Comparison of ENCODE assay signal across 12 cellular contexts in the genomic region with DNA sequence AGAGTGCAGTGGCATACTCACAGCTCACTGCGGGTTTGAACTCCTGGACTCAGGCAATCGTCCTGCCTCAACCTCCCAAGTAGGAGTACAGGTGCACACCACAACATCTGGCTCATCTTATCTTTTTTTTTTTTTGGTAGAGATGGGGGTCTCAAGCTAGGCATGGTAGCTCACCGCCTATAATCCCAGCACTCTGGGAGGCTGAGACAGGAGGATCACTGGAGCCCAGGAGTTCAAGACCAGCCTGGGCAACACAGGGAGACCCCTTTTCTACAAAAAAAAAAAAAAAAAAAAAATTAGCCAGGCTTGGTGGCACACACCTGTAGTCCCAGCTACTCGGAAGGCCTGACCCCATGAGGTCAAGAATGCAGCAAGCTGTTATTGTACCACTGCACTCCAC. TPM values are rescaled to one million over a fixed set of nuclear protein-coding genes. Genes with fewer than 3 reads are reported as not detected.
DNase-seq lines count a peak whose midpoint lies in the region; ATAC-seq lines count a peak whose summit lies in the region.
"Had no signal": no experiment of that assay in that cellular context is flagged by ENCODE, and none has a peak within 500 bp of the region (broad histone marks: within the 10 kb centered on the region; RNA-seq: fewer than 3 reads in every experiment).

No MANE protein-coding gene starts in this region.

- DNase-seq in activated CD4-positive, alpha-beta T cell treated with anti-CD3 and anti-CD28 coated beads, Interleukin-2, amount 10 ng/mL, durations not matched to agents 7 days and 5 days = no peak
- DNase-seq in activated CD4-positive, alpha-beta T cell treated with anti-CD3 and anti-CD28 coated beads for 4 hours = no peak
- no peak for DNase-seq in T-helper 17 cell
- no peak for DNase-seq in right cardiac atrium
- no peak for DNase-seq in stimulated activated naive CD8-positive, alpha-beta T cell treated with anti-CD3 and anti-CD28 coated beads, Interleukin-15, amount 100 ng/mL, for 72 hours
- no peak for DNase-seq in epidermal melanocyte (ENCODE audit: insufficient read length, low spot score)
- no peak for DNase-seq in DMS53 (lab: John Stamatoyannopoulos, UW)
- no peak for DNase-seq in dermis blood vessel endothelial cell
- DNase-seq: kidney, NCI-H187 had no signal

- H3K27me3 Mint-ChIP-seq in activated CD4-positive, alpha-beta T cell treated with anti-CD3 and anti-CD28 coated beads, Interleukin-2, amount 10 ng/mL, durations not matched to agents 7 days and 5 days = no peaks in the 10 kb centered on the region
- no peaks in the 10 kb centered on the region for H3K27me3 Mint-ChIP-seq in T-helper 17 cell
- H3K27me3 Mint-ChIP-seq in stimulated activated naive CD8-positive, alpha-beta T cell treated with anti-CD3 and anti-CD28 coated beads, Interleukin-15, amount 100 ng/mL, for 72 hours = no peaks in the 10 kb centered on the region

- H3K36me3 Mint-ChIP-seq in activated CD4-positive, alpha-beta T cell treated with anti-CD3 and anti-CD28 coated beads, Interleukin-2, amount 10 ng/mL, durations not matched to agents 7 days and 5 days (ENCODE audit: low read depth) = peaks cover 24% of the 10 kb centered on the region
- no peaks in the 10 kb centered on the region for H3K36me3 Mint-ChIP-seq in T-helper 17 cell (ENCODE audit: low read depth)

- no peaks in the 10 kb centered on the region for H3K27me3 ChIP-seq in right cardiac atrium (ENCODE audit: control insufficient read depth, insufficient read depth)

- H3K4me1 Mint-ChIP-seq in activated CD4-positive, alpha-beta T cell treated with anti-CD3 and anti-CD28 coated beads, Interleukin-2, amount 10 ng/mL, durations not matched to agents 7 days and 5 days = peaks cover 50% of the 10 kb centered on the region
- H3K4me1 Mint-ChIP-seq in T-helper 17 cell = peaks cover 27% of the 10 kb centered on the region
- H3K4me1 Mint-ChIP-seq in stimulated activated naive CD8-positive, alpha-beta T cell treated with anti-CD3 and anti-CD28 coated beads, Interleukin-15, amount 100 ng/mL, for 72 hours = peaks cover 52% of the 10 kb centered on the region

- peak overlapping the region; percentile 45 for H3K27ac ChIP-seq in right cardiac atrium (ENCODE audit: low read length)
- H3K27ac ChIP-seq: prostate gland, VCaP had no signal

- no peak overlapping the region for H3K4me3 ChIP-seq in right cardiac atrium (ENCODE audit: low read length)
- H3K4me3 ChIP-seq: prostate gland had no signal

- H3K27ac Mint-ChIP-seq in activated CD4-positive, alpha-beta T cell treated with anti-CD3 and anti-CD28 coated beads, Interleukin-2, amount 10 ng/mL, durations not matched to agents 7 days and 5 days = peak overlapping the region; percentile 85
- peak overlapping the region; percentile 90 for H3K27ac Mint-ChIP-seq in T-helper 17 cell
- H3K27ac Mint-ChIP-seq in stimulated activated naive CD8-positive, alpha-beta T cell treated with anti-CD3 and anti-CD28 coated beads, Interleukin-15, amount 100 ng/mL, for 72 hours = peak overlapping the region; percentile 19 to 33

- intact Hi-C loops in right cardiac atrium (cut with DNase I) = no loop called here

- no peak overlapping the region for H3K4me3 Mint-ChIP-seq in activated CD4-positive, alpha-beta T cell treated with anti-CD3 and anti-CD28 coated beads, Interleukin-2, amount 10 ng/mL, durations not matched to agents 7 days and 5 days
- H3K4me3 Mint-ChIP-seq in T-helper 17 cell = no peak overlapping the region
- H3K4me3 Mint-ChIP-seq in stimulated activated naive CD8-positive, alpha-beta T cell treated with anti-CD3 and anti-CD28 coated beads, Interleukin-15, amount 100 ng/mL, for 72 hours = peak overlapping the region in 1 of 2 donors; percentile 48

- CTCF ChIA-PET in activated CD4-positive, alpha-beta T cell treated with anti-CD3 and anti-CD28 coated beads, Interleukin-2, amount 10 ng/mL, durations not matched to agents 7 days and 5 days (lab: Charles Lee) = interaction anchor here (0.5 to 1.6 kb wide), 5 partner anchors 13 to 701 kb away, joined by 3 to 5 read pairs (median 3); no protein-coding TSS in a partner anchor

- 92% methylated on average over 4 of the region's 4 CpGs for WGBS in right cardiac atrium

- H3K9me3 ChIP-seq in T-helper 17 cell (ENCODE audit: control insufficient read depth, low read length, poor library complexity, severe bottlenecking) (no peaks in the 10 kb centered on the region), right cardiac atrium (ENCODE audit: control insufficient read depth, low read length) (no peaks in the 10 kb centered on the region)
- H3K9me3 ChIP-seq: prostate gland had no signal

- peaks cover 9% of the 10 kb centered on the region for H3K4me1 ChIP-seq in right cardiac atrium (ENCODE audit: control insufficient read depth, insufficient read depth, low read length)
- H3K4me1 ChIP-seq: prostate gland had no signal

- peaks cover 4% of the 10 kb centered on the region for H3K9me3 Mint-ChIP-seq in activated CD4-positive, alpha-beta T cell treated with anti-CD3 and anti-CD28 coated beads, Interleukin-2, amount 10 ng/mL, durations not matched to agents 7 days and 5 days
- peaks cover 0 to 4% of the 10 kb centered on the region in 2 donors for H3K9me3 Mint-ChIP-seq in stimulated activated naive CD8-positive, alpha-beta T cell treated with anti-CD3 and anti-CD28 coated beads, Interleukin-15, amount 100 ng/mL, for 72 hours

- POLR2A ChIA-PET in activated CD4-positive, alpha-beta T cell treated with anti-CD3 and anti-CD28 coated beads, Interleukin-2, amount 10 ng/mL, durations not matched to agents 7 days and 5 days (lab: Charles Lee) = no interaction called here

- ATAC-seq in T-helper 17 cell (no peak), right cardiac atrium (peak in 1 of 2 donors; percentile 31)
- ATAC-seq in stimulated activated naive CD8-positive, alpha-beta T cell treated with anti-CD3 and anti-CD28 coated beads, Interleukin-15, amount 100 ng/mL, for 72 hours = no peak

RNA-seq across cellular contexts. Expression of gene ILRUN, which starts 31.5 kb away (rescaled TPM):
- total RNA-seq in activated CD4-positive, alpha-beta T cell treated with anti-CD3 and anti-CD28 coated beads, Interleukin-2, amount 10 ng/mL, durations not matched to agents 7 days and 5 days = 10 to 100 TPM; 68.0 to 72.0 TPM
- 10 to 100 TPM; 55.9 to 64.4 TPM for total RNA-seq in T-helper 17 cell
- total RNA-seq in right cardiac atrium = 100 to 1,000 TPM; 120 to 150 (median 134) TPM
- 116 TPM for polyA plus RNA-seq in right cardiac atrium
- 50.9 and 62.0 TPM in 2 replicates for total RNA-seq in dermis blood vessel endothelial cell

Comparison
In these comparisons a context has a peak if more than half of its experiments do, and no peak if none do; other contexts are left out.
1. H3K27ac Mint-ChIP-seq: peak in every context shown above with its lines; median percentile 90 in T-helper 17 cell; 85 in activated CD4-positive, alpha-beta T cell treated with anti-CD3 and anti-CD28 coated beads, Interleukin-2, amount 10 ng/mL, durations not matched to agents 7 days and 5 days; 26 in stimulated activated naive CD8-positive, alpha-beta T cell treated with anti-CD3 and anti-CD28 coated beads, Interleukin-15, amount 100 ng/mL, for 72 hours.